ENCODE assay signal across 1 cellular context in the genomic region with DNA sequence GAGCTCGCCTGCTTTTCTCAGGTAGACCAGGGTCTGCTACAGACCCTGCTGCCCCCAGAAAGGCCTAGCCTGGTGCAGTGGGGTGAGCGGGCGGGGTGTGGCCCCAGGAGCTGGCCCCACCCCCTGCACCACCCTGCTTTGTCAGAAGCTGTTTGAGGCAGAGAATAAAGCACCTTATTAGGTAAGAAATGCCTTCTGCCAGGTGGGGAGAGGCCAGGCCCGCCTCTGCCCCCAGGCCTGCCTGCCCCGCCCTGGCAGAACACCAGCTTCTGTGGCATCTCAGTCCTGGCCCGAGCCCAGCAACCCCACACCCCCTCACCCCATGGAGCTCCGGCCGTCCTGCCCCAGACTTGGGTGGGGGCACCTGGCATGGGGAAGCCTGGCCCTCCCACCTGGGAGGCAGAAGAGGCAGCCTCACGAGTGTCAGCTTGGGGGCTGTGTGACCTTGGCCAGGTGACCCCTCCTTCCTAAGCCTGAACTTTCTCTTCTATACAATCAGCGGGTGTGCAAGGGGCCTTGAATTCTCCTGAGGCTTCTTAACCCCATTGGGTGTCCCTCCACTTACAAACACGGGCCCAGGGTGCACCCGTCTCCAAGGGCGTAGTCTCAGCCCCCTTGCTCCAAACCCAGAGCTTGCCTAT.
TF ChIP-seq lines count a peak whose summit lies in the region.

No MANE protein-coding gene starts in this region.

TF ChIP-seq in HepG2, 621 proteins besides CTCF, POLR2A, EP300 and RAD21:
- TF ChIP-seq ZNF615 (CRISPR knock-in tag; IDR thresholded peaks at IDR 0.05; ENCODE audit: borderline replicate concordance) (no peak), PRPF4 (IDR thresholded peaks at IDR 0.05; ENCODE audit: low read depth, low read length, poor library complexity, severe bottlenecking) (no peak)
